In genomic region chr11:3139481-3140290, GRCh38 we compare ENCODE assay signal across 18 cellular contexts.
"Had no signal": no experiment of that assay in that cellular context is flagged by ENCODE, and none has a peak within 500 bp of the region (broad histone marks: within the 10 kb centered on the region; RNA-seq: fewer than 3 reads in every experiment).

No MANE protein-coding gene starts in this region.

- H3K27me3 ChIP-seq: breast epithelium, esophagus squamous epithelium, left lung, neutrophil, stomach had no signal

- H3K4me1 ChIP-seq: breast epithelium had no signal

- H3K9me3 ChIP-seq: breast epithelium, esophagus squamous epithelium, left lung, neutrophil, stomach, thoracic aorta had no signal

- ATAC-seq: activated CD8-positive, alpha-beta T cell treated with anti-CD3 and anti-CD28 coated beads for 36 hours; activated T-cell treated with anti-CD3 and anti-CD28 coated beads, Interleukin-2, amount 50 U/mL, for 72 hours; left lung had no signal

- DNase-seq: activated CD4-positive, alpha-beta T cell treated with anti-CD3 and anti-CD28 coated beads for 1 hour; activated CD8-positive, alpha-beta memory T cell treated with anti-CD3 and anti-CD28 coated beads, Interleukin-2, amount 50 U/mL, for 4 hours; activated CD8-positive, alpha-beta T cell treated with anti-CD3 and anti-CD28 coated beads for 36 hours; activated gamma-delta T cell treated with Interleukin-2 at 50 U/mL for 16 hours; activated naive CD8-positive, alpha-beta T cell treated with anti-CD3 and anti-CD28 coated beads for 36 hours; activated T-cell treated with anti-CD3 and anti-CD28 coated beads, Interleukin-2, amount 50 U/mL, for 72 hours; anterior cingulate cortex; esophagus squamous epithelium; foreskin fibroblast; glutamatergic neuron; mesendoderm; stimulated activated CD4-positive, alpha-beta T cell treated with anti-CD3 and anti-CD28 coated beads, Interleukin-4, amount 100 ng/mL, for 24 hours; stomach; SW 1271 had no signal

- H3K36me3 ChIP-seq: breast epithelium, esophagus squamous epithelium, neutrophil had no signal

- H3K4me3 ChIP-seq: esophagus squamous epithelium, left lung, stomach, thoracic aorta had no signal

- H3K27ac ChIP-seq: esophagus squamous epithelium, left lung, neutrophil, thoracic aorta had no signal
